ENCODE assay signal across 1 cellular context in genomic region chr13:110348751-110349150, GRCh38.
TF ChIP-seq lines count a peak whose summit lies in the region.

No MANE protein-coding gene starts in this region.

TF ChIP-seq in IMR-90, 13 proteins besides CTCF, POLR2A, EP300 and RAD21:
- TF ChIP-seq ELK1 (IDR thresholded peaks at IDR 0.05; ENCODE audit: borderline replicate concordance, low read depth, low read length): no peak
- TF ChIP-seq USF2 (IDR thresholded peaks at IDR 0.05; ENCODE audit: low read depth, low read length): no peak
- TF ChIP-seq NFE2L2 (IDR thresholded peaks at IDR 0.05; ENCODE audit: low read depth, low read length): no peak
- TF ChIP-seq CEBPB (IDR thresholded peaks at IDR 0.05; ENCODE audit: low read depth, low read length): no peak
- no peak for TF ChIP-seq MAZ (IDR thresholded peaks at IDR 0.05; ENCODE audit: borderline replicate concordance, low read depth, low read length)
- no peak for TF ChIP-seq BHLHE40 (IDR thresholded peaks at IDR 0.05; ENCODE audit: low read depth, low read length)
TF ChIP-seq in IMR-90: peak in this region for 0.
